ENCODE assay signal across 35 cellular contexts in the genomic region with DNA sequence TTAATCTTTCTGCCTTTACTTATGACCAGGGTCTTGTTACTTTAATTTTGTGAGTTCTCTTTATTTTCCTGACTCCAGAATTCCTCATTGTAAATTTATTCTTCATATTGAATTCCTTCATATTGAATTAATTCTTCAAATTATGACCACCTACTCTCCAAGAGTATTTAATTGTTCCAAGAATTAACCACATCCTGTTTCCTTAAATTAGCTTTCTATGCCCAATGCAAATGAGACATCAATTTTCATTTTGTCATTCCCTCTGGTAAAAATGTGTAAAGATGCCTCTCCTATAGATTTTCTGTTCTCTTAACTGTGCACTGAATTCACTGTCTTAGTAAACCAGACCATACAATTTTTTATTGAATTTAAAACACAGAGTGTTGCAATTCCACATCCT.
"Had no signal": no experiment of that assay in that cellular context is flagged by ENCODE, and none has a peak within 500 bp of the region (broad histone marks: within the 10 kb centered on the region; RNA-seq: fewer than 3 reads in every experiment).

No MANE protein-coding gene starts in this region.

- H3K4me2 ChIP-seq: KMS-11 had no signal

- H3K9me3 ChIP-seq: MG63 had no signal

- H3K36me3 ChIP-seq: MG63 had no signal

- H3K27ac ChIP-seq: KMS-11 had no signal

- H3K9ac ChIP-seq: KMS-11 had no signal

- DNase-seq: Karpas-422, Kasumi-1, KG1, MG63, MM.1S, MV-4-11, NCI-H1048, NCI-H1092, NCI-H1092 treated with DMSO at 0.1 percent for 48 hours, NCI-H1105, NCI-H1105 treated with DMSO at 0.1 percent for 48 hours, NCI-H1417, NCI-H1417 treated with DMSO at 0.1 percent for 48 hours, NCI-H1436, NCI-H1436 treated with DMSO at 0.1 percent for 48 hours, NCI-H146, NCI-H1694, NCI-H1694 treated with DMSO at 0.1 percent for 48 hours, NCI-H187, NCI-H187 treated with DMSO at 0.1 percent for 48 hours, NCI-H1930, NCI-H2029, NCI-H2029 treated with DMSO at 0.1 percent for 48 hours, NCI-H2081, NCI-H2081 treated with DMSO at 0.1 percent for 48 hours, NCI-H2107, NCI-H2171, NCI-H2171 treated with DMSO at 0.1 percent for 48 hours, NCI-H2227 treated with DMSO at 0.1 percent for 48 hours, NCI-H226, NCI-H345, NCI-H446, NCI-H446 treated with DMSO at 0.1 percent for 48 hours, NCI-H510A had no signal

- H3K27me3 ChIP-seq: MG63 had no signal

- H3K4me3 ChIP-seq: MG63 had no signal
